9 cellular contexts compared by ENCODE assay signal in the genomic region with DNA sequence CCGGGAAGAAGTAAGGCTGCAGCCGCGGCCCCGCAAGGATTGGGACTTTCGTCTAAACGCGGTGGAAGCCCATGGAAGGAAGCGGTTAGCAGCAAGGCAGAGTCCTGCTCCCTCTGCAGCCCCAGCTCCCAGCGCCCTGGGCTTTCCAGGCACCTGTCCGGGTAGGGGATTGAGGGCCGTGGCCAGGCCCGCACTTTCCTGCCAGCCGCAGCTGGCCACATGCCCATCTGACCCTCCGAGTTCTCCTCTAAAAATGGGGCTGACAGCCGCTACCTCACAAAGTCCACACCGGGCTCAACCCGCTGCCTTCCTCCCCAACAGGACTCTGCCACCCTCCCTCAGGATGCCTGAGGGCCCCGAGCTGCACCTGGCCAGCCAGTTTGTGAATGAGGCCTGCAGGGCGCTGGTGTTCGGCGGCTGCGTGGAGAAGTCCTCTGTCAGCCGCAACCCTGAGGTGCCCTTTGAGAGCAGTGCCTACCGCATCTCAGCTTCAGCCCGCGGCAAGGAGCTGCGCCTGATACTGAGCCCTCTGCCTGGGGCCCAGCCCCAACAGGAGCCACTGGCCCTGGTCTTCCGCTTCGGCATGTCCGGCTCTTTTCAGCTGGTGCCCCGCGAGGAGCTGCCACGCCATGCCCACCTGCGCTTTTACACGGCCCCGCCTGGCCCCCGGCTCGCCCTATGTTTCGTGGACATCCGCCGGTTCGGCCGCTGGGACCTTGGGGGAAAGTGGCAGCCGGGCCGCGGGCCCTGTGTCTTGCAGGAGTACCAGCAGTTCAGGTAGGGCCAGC. TPM values are rescaled to one million over a fixed set of nuclear protein-coding genes. Genes with fewer than 3 reads are reported as not detected.
A peak's percentile ranks its signal among the peaks of the same experiment; 100 is the strongest.
DNase-seq lines count a peak whose midpoint lies in the region; ATAC-seq, FAIRE-seq and TF ChIP-seq lines count a peak whose summit lies in the region.
"Had no signal": no experiment of that assay in that cellular context is flagged by ENCODE, and none has a peak within 500 bp of the region (broad histone marks: within the 10 kb centered on the region; RNA-seq: fewer than 3 reads in every experiment).

No MANE protein-coding gene starts in this region.

- H3K27ac ChIP-seq in PC-3 (ENCODE audit: low read length) = no peak overlapping the region
- H3K27ac ChIP-seq: KMS-11 had no signal

- intact Hi-C loops in PC-3 (cut with micrococcal nuclease) = no loop called here

- FAIRE-seq in H54 (lab: Jason Lieb, UNC) = no peak

- H3K79me2 ChIP-seq in PC-3 (ENCODE audit: low read length) = no peaks in the 10 kb centered on the region

- POLR2A ChIA-PET in PC-3 (lab: Charles Lee; ENCODE audit: unreplicated experiment) = no interaction called here

- peak; percentile 71 for DNase-seq in DMS53 (lab: John Stamatoyannopoulos, UW)
- DNase-seq in PC-3 = no peak
- DNase-seq in endothelial cell (ENCODE audit: low spot score) = no peak
- no peak for DNase-seq in natural killer cell treated with Interleukin-12 subunit alpha and Interleukin-12 subunit beta and Interleukin-15 and Interleukin-18, amount 100 ng/mL, for 72 hours (ENCODE audit: low spot score)
- no peak for DNase-seq in CD1c-positive myeloid dendritic cell (ENCODE audit: extremely low spot score)
- DNase-seq in H54 (ENCODE audit: insufficient read length, low spot score) = no peak
- no peak for DNase-seq in stimulated activated CD4-positive, alpha-beta T cell treated with anti-CD3 and anti-CD28 coated beads, Interleukin-12 subunit alpha, Interleukin-12 subunit beta, amount 100 ng/mL, for 4 hours

- H3K4me2 ChIP-seq in PC-3 (ENCODE audit: low read length) = peak overlapping the region; percentile 93
- H3K4me2 ChIP-seq: KMS-11 had no signal

- H4K20me1 ChIP-seq in PC-3 (ENCODE audit: low read length) = no peaks in the 10 kb centered on the region

- no peak for TF ChIP-seq CTCF in PC-3 (conservative IDR thresholded peaks at IDR 0.05; ENCODE audit: low read depth, low read length)
- TF ChIP-seq CTCF in endothelial cell (IDR thresholded peaks at IDR 0.05; ENCODE audit: unreplicated experiment) = no peak

- no peaks in the 10 kb centered on the region for H3K9me3 Mint-ChIP-seq in endothelial cell (ENCODE audit: unreplicated experiment)
- peaks cover 3% of the 10 kb centered on the region for H3K9me3 Mint-ChIP-seq in natural killer cell treated with Interleukin-12 subunit alpha and Interleukin-12 subunit beta and Interleukin-15 and Interleukin-18, amount 100 ng/mL, for 72 hours

- no TSS peak for BruUV-seq in PC-3 (replicated peaks; lab: Mats Ljungman, UMichigan)

- H3K36me3 ChIP-seq in PC-3 (ENCODE audit: low read depth, low read length) = no peaks in the 10 kb centered on the region

- H3K9me3 ChIP-seq in PC-3 (ENCODE audit: low read length) = no peaks in the 10 kb centered on the region

- peak overlapping the region; percentile 94 for H3K4me3 Mint-ChIP-seq in endothelial cell (ENCODE audit: unreplicated experiment)
- H3K4me3 Mint-ChIP-seq in natural killer cell treated with Interleukin-12 subunit alpha and Interleukin-12 subunit beta and Interleukin-15 and Interleukin-18, amount 100 ng/mL, for 72 hours = peak overlapping the region; percentile 52

- H3F3A ChIP-seq in PC-3 (ENCODE audit: low read length, unreplicated experiment) = no peaks in the 10 kb centered on the region

- TF ChIP-seq POLR2A in H54 (IDR thresholded peaks at IDR 0.05; ENCODE audit: low read depth, low read length) = no peak

- H3K4me3 ChIP-seq in PC-3 (ENCODE audit: low read length) = peak overlapping the region; percentile 77

- peak overlapping the region; percentile 34; the same call in 1 of the 2 replicates for H3K9ac ChIP-seq in PC-3 (ENCODE audit: low read length)
- H3K9ac ChIP-seq: KMS-11 had no signal

- CTCF ChIA-PET in PC-3 (lab: Charles Lee) = no interaction called here

- no peak overlapping the region for H3K27ac Mint-ChIP-seq in endothelial cell (ENCODE audit: unreplicated experiment)
- peak overlapping the region; percentile 85 to 89 for H3K27ac Mint-ChIP-seq in natural killer cell treated with Interleukin-12 subunit alpha and Interleukin-12 subunit beta and Interleukin-15 and Interleukin-18, amount 100 ng/mL, for 72 hours

- H3K4me1 Mint-ChIP-seq in endothelial cell (ENCODE audit: unreplicated experiment) = peaks cover 2% of the 10 kb centered on the region
- peaks cover 29 to 33% of the 10 kb centered on the region in 2 donors for H3K4me1 Mint-ChIP-seq in natural killer cell treated with Interleukin-12 subunit alpha and Interleukin-12 subunit beta and Interleukin-15 and Interleukin-18, amount 100 ng/mL, for 72 hours (ENCODE audit: low read depth in 2 of 2)

- H3K27me3 ChIP-seq in PC-3 (ENCODE audit: low read length) = no peaks in the 10 kb centered on the region

- no peaks in the 10 kb centered on the region; the same call in 1 of the 2 replicates for H3K4me1 ChIP-seq in PC-3 (ENCODE audit: insufficient read depth, low read length)

- ATAC-seq in PC-3 = peak; percentile 25
- no peak for ATAC-seq in natural killer cell treated with Interleukin-12 subunit alpha and Interleukin-12 subunit beta and Interleukin-15 and Interleukin-18, amount 100 ng/mL, for 72 hours
- ATAC-seq in HG03521 (IDR thresholded peaks at IDR 0.05; ENCODE audit: unreplicated experiment) = no peak

- peak overlapping the region; percentile 88; the same call in 1 of the 2 replicates for H2AFZ ChIP-seq in PC-3 (ENCODE audit: low read length)

- no peaks in the 10 kb centered on the region for H3K9me2 ChIP-seq in PC-3 (replicated peaks; ENCODE audit: low read length)

- H3K36me3 Mint-ChIP-seq in endothelial cell (ENCODE audit: low read depth, unreplicated experiment) = peaks cover 9% of the 10 kb centered on the region
- H3K36me3 Mint-ChIP-seq in natural killer cell treated with Interleukin-12 subunit alpha and Interleukin-12 subunit beta and Interleukin-15 and Interleukin-18, amount 100 ng/mL, for 72 hours = peaks cover 9% of the 10 kb centered on the region

- H3K27me3 Mint-ChIP-seq in endothelial cell (ENCODE audit: unreplicated experiment) = peaks cover 13% of the 10 kb centered on the region
- peaks cover 0 to 5% of the 10 kb centered on the region in 2 donors for H3K27me3 Mint-ChIP-seq in natural killer cell treated with Interleukin-12 subunit alpha and Interleukin-12 subunit beta and Interleukin-15 and Interleukin-18, amount 100 ng/mL, for 72 hours

RNA-seq across cellular contexts. Expression of gene NEIL1, which starts 1.9 kb away (rescaled TPM):
- total RNA-seq in PC-3 (2014; rRNA removed) (4.1 and 14.3 TPM in 2 replicates), endothelial cell (ENCODE audit: unreplicated experiment) (149 TPM)
- 10 to 100 TPM; 12.4 to 22.3 TPM for total RNA-seq in natural killer cell treated with Interleukin-12 subunit alpha and Interleukin-12 subunit beta and Interleukin-15 and Interleukin-18, amount 100 ng/mL, for 72 hours

RNA-seq across cellular contexts. Expression of gene COMMD4, which starts 12.9 kb away (rescaled TPM):
- total RNA-seq in PC-3 (2014; rRNA removed) = 116 and 125 TPM in 2 replicates
- 165 TPM for total RNA-seq in endothelial cell (ENCODE audit: unreplicated experiment)
- total RNA-seq in natural killer cell treated with Interleukin-12 subunit alpha and Interleukin-12 subunit beta and Interleukin-15 and Interleukin-18, amount 100 ng/mL, for 72 hours = 10 to 100 TPM; 54.4 to 96.2 TPM

RNA-seq across cellular contexts. Expression of gene MAN2C1, which starts 19.6 kb away (rescaled TPM):
- 120 and 126 TPM in 2 replicates for total RNA-seq in PC-3 (2014; rRNA removed)
- total RNA-seq in endothelial cell (ENCODE audit: unreplicated experiment) = 237 TPM
- 100 to 1,000 TPM; 213 to 295 TPM for total RNA-seq in natural killer cell treated with Interleukin-12 subunit alpha and Interleukin-12 subunit beta and Interleukin-15 and Interleukin-18, amount 100 ng/mL, for 72 hours
